ENCODE assay signal across 13 cellular contexts in the genomic region with DNA sequence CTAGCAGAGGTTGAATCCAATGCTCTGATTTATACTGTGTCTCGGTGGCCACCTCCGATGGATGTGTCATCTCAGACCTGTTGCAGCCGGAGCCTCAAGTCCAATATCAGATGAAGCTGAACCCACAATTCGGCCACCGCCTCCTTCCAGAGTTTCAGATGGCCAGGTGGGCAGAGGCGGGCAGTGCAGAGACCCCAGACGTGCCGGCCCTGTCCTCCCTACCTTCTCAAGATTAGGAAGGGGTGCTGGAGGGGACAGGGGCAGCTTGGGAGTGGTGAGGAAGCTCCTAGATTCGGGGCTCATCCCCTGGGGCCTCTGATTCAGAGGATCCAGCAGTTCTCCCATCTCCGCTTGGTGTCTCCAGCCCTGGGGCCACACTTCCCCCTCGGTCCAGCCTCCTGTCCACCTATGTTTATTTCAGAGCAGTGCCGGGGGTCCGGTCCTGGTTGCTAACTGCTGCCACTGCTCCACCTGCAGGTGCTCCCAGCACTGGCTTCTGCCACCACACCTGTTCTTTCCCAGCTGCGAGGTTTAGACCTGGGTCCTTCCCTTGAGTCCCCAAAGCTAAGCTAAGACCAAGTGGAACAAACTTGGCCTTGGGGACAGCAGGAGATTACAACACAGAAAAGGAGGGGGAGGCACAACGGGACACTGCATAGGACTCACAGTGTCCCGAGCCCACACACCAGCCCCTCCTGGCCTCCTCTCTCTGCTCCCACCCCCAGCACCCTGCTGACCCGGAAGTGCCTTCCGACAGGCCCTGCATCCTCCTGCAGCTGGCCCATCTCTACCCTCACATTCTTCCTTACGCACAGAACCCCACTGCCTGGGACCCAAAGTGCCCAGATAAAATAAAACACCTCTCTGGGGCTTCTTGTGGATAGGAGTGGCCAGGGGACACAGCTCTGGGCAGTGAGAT.
DNase-seq lines count a peak whose midpoint lies in the region; ATAC-seq and TF ChIP-seq lines count a peak whose summit lies in the region.
"Had no signal": no experiment of that assay in that cellular context is flagged by ENCODE, and none has a peak within 500 bp of the region (broad histone marks: within the 10 kb centered on the region; RNA-seq: fewer than 3 reads in every experiment).

No MANE protein-coding gene starts in this region.

- no peaks in the 10 kb centered on the region for H3K36me3 Mint-ChIP-seq in activated T-helper 1 cell treated with anti-CD3 and anti-CD28 coated beads, Interleukin-12 subunit alpha, Interleukin-12 subunit beta, Interleukin-2, Interleukin-4 antibody, amounts not matched to agents 30 ng/mL and 10 ng/mL and 1 ng/mL, durations not matched to agents 14 hours and 24 hours and 36 hours (ENCODE audit: low read depth)
- no peaks in the 10 kb centered on the region for H3K36me3 Mint-ChIP-seq in neural crest cell (ENCODE audit: low read depth)

- no peaks in the 10 kb centered on the region for H3K79me2 ChIP-seq in SK-N-SH (ENCODE audit: insufficient read depth)

- WGBS in SK-N-SH (ENCODE audit: low lambda C conversion rate): 90% methylated on average over 14 of the region's 19 CpGs
- 89 to 93% methylated on average over 15 to 19 of the region's 19 CpGs for WGBS in thyroid gland, 2 donors
- WGBS in tibial nerve, 2 donors: 81 to 89% methylated on average over 19 of the region's 19 CpGs

- ATAC-seq in SK-N-SH treated with all-trans-retinoic acid at 6 μM for 48 hours: no peak
- no peak for ATAC-seq in GM21529 (IDR thresholded peaks at IDR 0.05; ENCODE audit: unreplicated experiment)
- ATAC-seq: A549; activated CD4-positive, CD25-positive, alpha-beta regulatory T cell treated with anti-CD3 and anti-CD28 coated beads, Interleukin-2, amount 50 U/mL, for 24 hours; K562; Right ventricle myocardium inferior had no signal

- H3K4me3 ChIP-seq in SK-N-SH (ENCODE audit: low read depth in 2 of 2, low read length in 1 of 2) (no peak overlapping the region), thyroid gland (replicated peaks in 1 of 3) (no peak overlapping the region), tibial nerve (no peak overlapping the region)

- 0 out of 2 replicates have a peak, but pooled peaks cover 9% of the 10 kb centered on the region for H4K20me1 ChIP-seq in SK-N-SH (ENCODE audit: insufficient read depth)

- no peak for TF ChIP-seq RAD21 in SK-N-SH (IDR thresholded peaks at IDR 0.05; ENCODE audit: low read length)

- no peak overlapping the region for H2AFZ ChIP-seq in SK-N-SH (ENCODE audit: low read depth)

- H3K4me1 ChIP-seq in SK-N-SH (ENCODE audit: control insufficient read depth in 1 of 2, insufficient read depth in 2 of 2, low read depth in 1 of 2, low read length in 1 of 2) (peaks cover 0 to 24% of the 10 kb centered on the region in 2 experiments; a peak in 1 of 4 replicates), thyroid gland (peaks cover 10 to 13% of the 10 kb centered on the region in 2 donors), tibial nerve (peaks cover 0 to 39% (median 8%) of the 10 kb centered on the region in 4 donors)

- H3K4me2 ChIP-seq in SK-N-SH: 0 out of 2 replicates have a peak overlapping the region, but pooled peaks have one; percentile 93

- peaks cover 5% of the 10 kb centered on the region for H3K4me1 Mint-ChIP-seq in activated T-helper 1 cell treated with anti-CD3 and anti-CD28 coated beads, Interleukin-12 subunit alpha, Interleukin-12 subunit beta, Interleukin-2, Interleukin-4 antibody, amounts not matched to agents 30 ng/mL and 10 ng/mL and 1 ng/mL, durations not matched to agents 14 hours and 24 hours and 36 hours (ENCODE audit: low read depth)
- H3K4me1 Mint-ChIP-seq in neural crest cell: peaks cover 12% of the 10 kb centered on the region

- POLR2A ChIA-PET in SK-N-SH (lab: Yijun Ruan, JAX): no interaction called here

- intact Hi-C loops in activated T-helper 1 cell treated with anti-CD3 and anti-CD28 coated beads, Interleukin-12 subunit alpha, Interleukin-12 subunit beta, Interleukin-2, Interleukin-4 antibody, amounts not matched to agents 30 ng/mL and 10 ng/mL and 1 ng/mL, durations not matched to agents 14 hours and 24 hours and 36 hours (cut with micrococcal nuclease): loop anchor here (5.0 kb wide), 1 partner anchor 741 kb away; a partner anchor contains a TSS
- intact Hi-C loops in thyroid gland (cut with DNase I): no loop called here

- H3K9ac ChIP-seq in SK-N-SH: no peak overlapping the region

- no peaks in the 10 kb centered on the region for H3K36me3 ChIP-seq in SK-N-SH (replicated peaks in 1 of 2; ENCODE audit: control insufficient read depth in 1 of 2, insufficient read depth in 2 of 2, low read length in 1 of 2)
- no peaks in the 10 kb centered on the region for H3K36me3 ChIP-seq in thyroid gland
- H3K36me3 ChIP-seq in tibial nerve: no peaks in the 10 kb centered on the region

- CTCF ChIA-PET in SK-N-SH (lab: Yijun Ruan, JAX): interaction anchor here (0.6 to 0.8 kb wide), 2 partner anchors 9 to 16 kb away, joined by 3 read pairs; no protein-coding TSS in a partner anchor

- no peak for TF ChIP-seq CTCF in SK-N-SH (IDR thresholded peaks at IDR 0.05)
- no peak for TF ChIP-seq CTCF in neural crest cell (conservative IDR thresholded peaks at IDR 0.05)
- no peak for TF ChIP-seq CTCF in thyroid gland (IDR thresholded peaks at IDR 0.05)
- no peak for TF ChIP-seq CTCF in tibial nerve (IDR thresholded peaks at IDR 0.05)

- TF ChIP-seq POLR2A in thyroid gland (IDR thresholded peaks at IDR 0.05) (no peak), tibial nerve (IDR thresholded peaks at IDR 0.05) (no peak)

- H3K27me3 ChIP-seq in SK-N-SH (ENCODE audit: insufficient read depth) (no peaks in the 10 kb centered on the region), thyroid gland (no peaks in the 10 kb centered on the region), tibial nerve (peaks cover 0 to 8% of the 10 kb centered on the region in 2 donors)

- no peak overlapping the region for H3K27ac ChIP-seq in SK-N-SH (ENCODE audit: low read depth in 2 of 2, low read length in 1 of 2)
- no peak overlapping the region for H3K27ac ChIP-seq in thyroid gland
- H3K27ac ChIP-seq in tibial nerve: peak overlapping the region in 1 of 4 donors; percentile 65

- no peaks in the 10 kb centered on the region for H3K9me3 Mint-ChIP-seq in activated T-helper 1 cell treated with anti-CD3 and anti-CD28 coated beads, Interleukin-12 subunit alpha, Interleukin-12 subunit beta, Interleukin-2, Interleukin-4 antibody, amounts not matched to agents 30 ng/mL and 10 ng/mL and 1 ng/mL, durations not matched to agents 14 hours and 24 hours and 36 hours
- no peaks in the 10 kb centered on the region for H3K9me3 Mint-ChIP-seq in neural crest cell

- no peaks in the 10 kb centered on the region for H3K9me2 ChIP-seq in SK-N-SH

- peak overlapping the region; percentile 93 for H3K4me3 Mint-ChIP-seq in activated T-helper 1 cell treated with anti-CD3 and anti-CD28 coated beads, Interleukin-12 subunit alpha, Interleukin-12 subunit beta, Interleukin-2, Interleukin-4 antibody, amounts not matched to agents 30 ng/mL and 10 ng/mL and 1 ng/mL, durations not matched to agents 14 hours and 24 hours and 36 hours
- peak overlapping the region; percentile 87 for H3K4me3 Mint-ChIP-seq in neural crest cell

- peaks cover 16% of the 10 kb centered on the region for H3K27me3 Mint-ChIP-seq in activated T-helper 1 cell treated with anti-CD3 and anti-CD28 coated beads, Interleukin-12 subunit alpha, Interleukin-12 subunit beta, Interleukin-2, Interleukin-4 antibody, amounts not matched to agents 30 ng/mL and 10 ng/mL and 1 ng/mL, durations not matched to agents 14 hours and 24 hours and 36 hours (ENCODE audit: insufficient read depth)
- peaks cover 62% of the 10 kb centered on the region for H3K27me3 Mint-ChIP-seq in neural crest cell (ENCODE audit: low read depth)

- H3K9me3 ChIP-seq in SK-N-SH: no peaks in the 10 kb centered on the region
- H3K9me3 ChIP-seq in thyroid gland: no peaks in the 10 kb centered on the region
- no peaks in the 10 kb centered on the region for H3K9me3 ChIP-seq in tibial nerve
- H3K9me3 ChIP-seq: A549 had no signal

- H3F3A ChIP-seq in SK-N-SH (replicated peaks; ENCODE audit: insufficient read depth): peaks cover 6% of the 10 kb centered on the region

- no peak for TF ChIP-seq EP300 in SK-N-SH (IDR thresholded peaks at IDR 0.05; ENCODE audit: borderline replicate concordance in 1 of 2, low read depth in 1 of 2, low read length in 1 of 2)
- no peak for TF ChIP-seq EP300 in tibial nerve (IDR thresholded peaks at IDR 0.05)

- H3K27ac Mint-ChIP-seq in activated T-helper 1 cell treated with anti-CD3 and anti-CD28 coated beads, Interleukin-12 subunit alpha, Interleukin-12 subunit beta, Interleukin-2, Interleukin-4 antibody, amounts not matched to agents 30 ng/mL and 10 ng/mL and 1 ng/mL, durations not matched to agents 14 hours and 24 hours and 36 hours: no peak overlapping the region
- no peak overlapping the region for H3K27ac Mint-ChIP-seq in neural crest cell (ENCODE audit: unreplicated experiment)

- DNase-seq in SK-N-SH (no peak), HT1080 (ENCODE audit: low read depth) (peak; percentile 41), neural crest cell (ENCODE audit: low read depth, low spot score) (no peak), thyroid gland (no peak), tibial nerve (ENCODE audit: low spot score in 2 of 2) (no peak)
- no peak for DNase-seq in activated T-helper 1 cell treated with anti-CD3 and anti-CD28 coated beads, Interleukin-12 subunit alpha, Interleukin-12 subunit beta, Interleukin-2, Interleukin-4 antibody, amounts not matched to agents 30 ng/mL and 10 ng/mL and 1 ng/mL, durations not matched to agents 14 hours and 24 hours and 36 hours (ENCODE audit: low spot score)
- DNase-seq: EL had no signal

TF ChIP-seq in SK-N-SH, 30 proteins besides CTCF, POLR2A, EP300 and RAD21 (continues in another document):
- TF ChIP-seq FOXJ3 (CRISPR knock-in tag; IDR thresholded peaks at IDR 0.05): no peak
- TF ChIP-seq GATA2 (CRISPR knock-in tag; IDR thresholded peaks at IDR 0.05): no peak
- TF ChIP-seq TAF1 (IDR thresholded peaks at IDR 0.05; ENCODE audit: borderline replicate concordance, low read depth, low read length): no peak
- TF ChIP-seq MXI1 (IDR thresholded peaks at IDR 0.05; ENCODE audit: low read depth, low read length): no peak

TF ChIP-seq in SK-N-SH treated with all-trans-retinoic acid at 6 μM for 48 hours, 23 proteins besides CTCF, POLR2A, EP300 and RAD21 (continues in another document):
- no peak for TF ChIP-seq ZC3H10 (CRISPR knock-in tag; IDR thresholded peaks at IDR 0.05)
- no peak for TF ChIP-seq ESRRG (CRISPR knock-in tag; IDR thresholded peaks at IDR 0.05)
- no peak for TF ChIP-seq TOX (CRISPR knock-in tag; IDR thresholded peaks at IDR 0.05; ENCODE audit: borderline replicate concordance)
- TF ChIP-seq ZNF8 (CRISPR knock-in tag; IDR thresholded peaks at IDR 0.05): no peak
- TF ChIP-seq BACH2 (CRISPR knock-in tag; IDR thresholded peaks at IDR 0.05; ENCODE audit: borderline replicate concordance): no peak
- TF ChIP-seq ZFP30 (CRISPR knock-in tag; IDR thresholded peaks at IDR 0.05): no peak
- TF ChIP-seq PPARA (CRISPR knock-in tag; IDR thresholded peaks at IDR 0.05; ENCODE audit: borderline replicate concordance): no peak
